ENCODE assay signal across 6 cellular contexts in the genomic region with DNA sequence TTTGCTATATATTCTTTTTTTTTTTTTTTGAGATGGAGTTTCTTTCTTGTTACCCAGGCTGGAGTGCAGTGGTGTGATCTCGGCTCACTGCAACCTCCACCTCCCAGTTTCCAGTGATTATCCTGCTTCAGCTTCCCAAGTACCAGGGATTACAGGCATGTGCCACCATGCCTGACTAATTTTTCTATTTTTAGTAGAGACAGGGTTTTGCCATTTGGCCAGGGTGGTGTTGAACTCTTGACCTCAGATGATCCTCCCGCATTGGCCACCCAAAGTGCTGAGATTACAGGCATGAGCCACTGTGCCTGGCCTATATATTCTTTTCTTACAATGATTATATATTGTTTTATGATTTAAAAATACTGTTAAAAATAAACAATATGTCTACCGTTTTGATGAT.
DNase-seq lines count a peak whose midpoint lies in the region; ATAC-seq and TF ChIP-seq lines count a peak whose summit lies in the region.
"Not testable (repeated sequence)": the region's sequence is repeated elsewhere in the genome, so short reads cannot be mapped to it uniquely, and the experiment has no call there.

No MANE protein-coding gene starts in this region.

- not testable (repeated sequence) for H3K27me3 ChIP-seq in MG63

- intact Hi-C loops in left ventricle myocardium superior (cut with micrococcal nuclease), result not testable (repeated sequence)

- H3K9me3 ChIP-seq in MG63, result not testable (repeated sequence)

- ATAC-seq in left ventricle myocardium superior, result peak; percentile 80

- not testable (repeated sequence) for H3K36me3 ChIP-seq in MG63

- peak; percentile 4 for DNase-seq in EH (ENCODE audit: low read depth)
- DNase-seq in MG63, result peak; percentile 11
- peak; percentile 20 for DNase-seq in RPMI7951 (ENCODE audit: low read depth)
- peak; percentile 13 for DNase-seq in glomerular visceral epithelial cell (ENCODE audit: extremely low spot score)
- DNase-seq in left ventricle myocardium superior, result not testable (repeated sequence)
- DNase-seq in retinal pigment epithelial cell (ENCODE audit: low read depth), result peak; percentile 55

- not testable (repeated sequence) for H3K4me3 ChIP-seq in MG63; retinal pigment epithelial cell (ENCODE audit: low read length)

- TF ChIP-seq CTCF in retinal pigment epithelial cell (conservative IDR thresholded peaks at IDR 0.05; ENCODE audit: low read depth, low read length), result not testable (repeated sequence)
